In genomic region chr9:20208156-20208555, GRCh38 we compare ENCODE assay signal across 16 cellular contexts.
"Had no signal": no experiment of that assay in that cellular context is flagged by ENCODE, and none has a peak within 500 bp of the region (broad histone marks: within the 10 kb centered on the region; RNA-seq: fewer than 3 reads in every experiment).

No MANE protein-coding gene starts in this region.

- H3K36me3 ChIP-seq: ascending aorta, breast epithelium, gastroesophageal sphincter, heart right ventricle, lower lobe of right lung, pancreas, thyroid gland, uterus had no signal

- H3K27me3 Mint-ChIP-seq: T-cell had no signal

- H3K27ac ChIP-seq: ascending aorta, breast epithelium, gastroesophageal sphincter, heart right ventricle, lower lobe of right lung, pancreas, thyroid gland, uterus had no signal

- ATAC-seq: gastroesophageal sphincter, heart right ventricle, left cardiac atrium, lower lobe of right lung, pancreas, sciatic nerve had no signal

- H3K4me1 Mint-ChIP-seq: endodermal cell had no signal

- H3K36me3 Mint-ChIP-seq: T-cell had no signal

- H3K4me3 ChIP-seq: ascending aorta, breast epithelium, gastroesophageal sphincter, heart right ventricle, lower lobe of right lung, pancreas, thyroid gland, uterus had no signal

- H3K27ac Mint-ChIP-seq: endodermal cell had no signal

- H3K27me3 ChIP-seq: ascending aorta, breast epithelium, gastroesophageal sphincter, heart right ventricle, pancreas, thyroid gland had no signal

- H3K4me1 ChIP-seq: ascending aorta, breast epithelium, gastroesophageal sphincter, heart right ventricle, lower lobe of right lung, pancreas, thyroid gland, uterus had no signal

- H3K9me3 Mint-ChIP-seq: endodermal cell, T-cell had no signal

- H3K4me3 Mint-ChIP-seq: endodermal cell had no signal

- DNase-seq: activated CD4-positive, alpha-beta T cell treated with anti-CD3 and anti-CD28 coated beads for 48 hours; endodermal cell; heart right ventricle; left cardiac atrium; lower lobe of right lung; pancreas; SHP77; SK-N-SH; stimulated activated CD4-positive, alpha-beta T cell treated with anti-CD3 and anti-CD28 coated beads, Interleukin-1b, Interleukin-23, amount 100 ng/mL, for 48 hours; T-cell; thyroid gland; uterus had no signal

- H3K9me3 ChIP-seq: ascending aorta, breast epithelium, gastroesophageal sphincter, heart right ventricle, lower lobe of right lung, pancreas, SK-N-SH, thyroid gland, uterus had no signal
